2 cellular contexts compared by ENCODE assay signal in the genomic region with DNA sequence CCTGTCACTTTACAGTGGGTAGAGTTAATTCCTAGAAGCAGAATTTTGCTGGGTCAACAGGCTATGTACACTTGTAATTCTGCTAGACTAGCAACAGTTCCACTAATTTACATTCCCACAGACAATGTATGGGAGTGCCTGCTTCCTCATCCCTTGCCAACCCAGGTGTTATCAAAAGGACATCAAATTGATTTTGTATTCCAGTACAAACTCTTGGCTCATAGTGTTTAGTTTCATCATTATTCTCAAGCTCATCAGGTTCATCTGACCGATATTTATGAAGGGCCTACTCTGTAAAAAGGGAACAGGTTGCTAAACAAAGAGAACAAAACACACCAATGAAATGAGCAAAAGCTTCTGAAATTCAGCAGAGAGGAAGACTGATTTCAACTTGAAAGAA.
TF ChIP-seq lines count a peak whose summit lies in the region.

No MANE protein-coding gene starts in this region.

TF ChIP-seq in liver, 16 proteins besides CTCF, POLR2A, EP300 and RAD21:
- TF ChIP-seq FOXA2 (IDR thresholded peaks at IDR 0.05) = peak; percentile 62
- TF ChIP-seq RXRA (IDR thresholded peaks at IDR 0.05) = peak; percentile 73 to 85
- no peak for TF ChIP-seq GABPA (IDR thresholded peaks at IDR 0.05 in 1 of 2, conservative IDR thresholded peaks at IDR 0.05 in 1 of 2)
- peak; percentile 83 for TF ChIP-seq YY1 (IDR thresholded peaks at IDR 0.05)
- TF ChIP-seq, protein P1, sequence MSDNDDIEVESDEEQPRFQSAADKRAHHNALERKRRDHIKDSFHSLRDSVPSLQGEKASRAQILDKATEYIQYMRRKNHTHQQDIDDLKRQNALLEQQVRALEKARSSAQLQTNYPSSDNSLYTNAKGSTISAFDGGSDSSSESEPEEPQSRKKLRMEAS (IDR thresholded peaks at IDR 0.05) = peak; percentile 39
- peak; percentile 30 for TF ChIP-seq TAF1 (conservative IDR thresholded peaks at IDR 0.05)
- TF ChIP-seq, protein P2, sequence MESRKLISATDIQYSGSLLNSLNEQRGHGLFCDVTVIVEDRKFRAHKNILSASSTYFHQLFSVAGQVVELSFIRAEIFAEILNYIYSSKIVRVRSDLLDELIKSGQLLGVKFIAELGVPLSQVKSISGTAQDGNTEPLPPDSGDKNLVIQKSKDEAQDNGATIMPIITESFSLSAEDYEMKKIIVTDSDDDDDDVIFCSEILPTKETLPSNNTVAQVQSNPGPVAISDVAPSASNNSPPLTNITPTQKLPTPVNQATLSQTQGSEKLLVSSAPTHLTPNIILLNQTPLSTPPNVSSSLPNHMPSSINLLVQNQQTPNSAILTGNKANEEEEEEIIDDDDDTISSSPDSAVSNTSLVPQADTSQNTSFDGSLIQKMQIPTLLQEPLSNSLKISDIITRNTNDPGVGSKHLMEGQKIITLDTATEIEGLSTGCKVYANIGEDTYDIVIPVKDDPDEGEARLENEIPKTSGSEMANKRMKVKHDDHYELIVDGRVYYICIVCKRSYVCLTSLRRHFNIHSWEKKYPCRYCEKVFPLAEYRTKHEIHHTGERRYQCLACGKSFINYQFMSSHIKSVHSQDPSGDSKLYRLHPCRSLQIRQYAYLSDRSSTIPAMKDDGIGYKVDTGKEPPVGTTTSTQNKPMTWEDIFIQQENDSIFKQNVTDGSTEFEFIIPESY (IDR thresholded peaks at IDR 0.05) = no peak
- TF ChIP-seq, protein P3, sequence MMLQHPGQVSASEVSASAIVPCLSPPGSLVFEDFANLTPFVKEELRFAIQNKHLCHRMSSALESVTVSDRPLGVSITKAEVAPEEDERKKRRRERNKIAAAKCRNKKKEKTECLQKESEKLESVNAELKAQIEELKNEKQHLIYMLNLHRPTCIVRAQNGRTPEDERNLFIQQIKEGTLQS (IDR thresholded peaks at IDR 0.05) = peak; percentile 84
- peak; percentile 65 to 66 for TF ChIP-seq HNF4A (conservative IDR thresholded peaks at IDR 0.05)
- TF ChIP-seq SP1 (IDR thresholded peaks at IDR 0.05) = peak; percentile 64
- TF ChIP-seq, protein P4, sequence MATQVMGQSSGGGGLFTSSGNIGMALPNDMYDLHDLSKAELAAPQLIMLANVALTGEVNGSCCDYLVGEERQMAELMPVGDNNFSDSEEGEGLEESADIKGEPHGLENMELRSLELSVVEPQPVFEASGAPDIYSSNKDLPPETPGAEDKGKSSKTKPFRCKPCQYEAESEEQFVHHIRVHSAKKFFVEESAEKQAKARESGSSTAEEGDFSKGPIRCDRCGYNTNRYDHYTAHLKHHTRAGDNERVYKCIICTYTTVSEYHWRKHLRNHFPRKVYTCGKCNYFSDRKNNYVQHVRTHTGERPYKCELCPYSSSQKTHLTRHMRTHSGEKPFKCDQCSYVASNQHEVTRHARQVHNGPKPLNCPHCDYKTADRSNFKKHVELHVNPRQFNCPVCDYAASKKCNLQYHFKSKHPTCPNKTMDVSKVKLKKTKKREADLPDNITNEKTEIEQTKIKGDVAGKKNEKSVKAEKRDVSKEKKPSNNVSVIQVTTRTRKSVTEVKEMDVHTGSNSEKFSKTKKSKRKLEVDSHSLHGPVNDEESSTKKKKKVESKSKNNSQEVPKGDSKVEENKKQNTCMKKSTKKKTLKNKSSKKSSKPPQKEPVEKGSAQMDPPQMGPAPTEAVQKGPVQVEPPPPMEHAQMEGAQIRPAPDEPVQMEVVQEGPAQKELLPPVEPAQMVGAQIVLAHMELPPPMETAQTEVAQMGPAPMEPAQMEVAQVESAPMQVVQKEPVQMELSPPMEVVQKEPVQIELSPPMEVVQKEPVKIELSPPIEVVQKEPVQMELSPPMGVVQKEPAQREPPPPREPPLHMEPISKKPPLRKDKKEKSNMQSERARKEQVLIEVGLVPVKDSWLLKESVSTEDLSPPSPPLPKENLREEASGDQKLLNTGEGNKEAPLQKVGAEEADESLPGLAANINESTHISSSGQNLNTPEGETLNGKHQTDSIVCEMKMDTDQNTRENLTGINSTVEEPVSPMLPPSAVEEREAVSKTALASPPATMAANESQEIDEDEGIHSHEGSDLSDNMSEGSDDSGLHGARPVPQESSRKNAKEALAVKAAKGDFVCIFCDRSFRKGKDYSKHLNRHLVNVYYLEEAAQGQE (IDR thresholded peaks at IDR 0.05) = no peak
- TF ChIP-seq EGR1 (IDR thresholded peaks at IDR 0.05; ENCODE audit: low read depth in 2 of 2) = peak in 1 of 2 donors; percentile 25
- peak in 1 of 2 donors; percentile 17 for TF ChIP-seq JUND (IDR thresholded peaks at IDR 0.05)
- TF ChIP-seq FOXA1 (IDR thresholded peaks at IDR 0.05) = no peak
TF ChIP-seq in liver: peak in this region for 10.

TF ChIP-seq in HepG2, 621 proteins besides CTCF, POLR2A, EP300 and RAD21:
- TF ChIP-seq ZNF790 (CRISPR knock-in tag; IDR thresholded peaks at IDR 0.05; ENCODE audit: borderline replicate concordance) (no peak), ZNF143 (CRISPR knock-in tag; IDR thresholded peaks at IDR 0.05) (no peak), ZBTB20 (CRISPR knock-in tag; IDR thresholded peaks at IDR 0.05; ENCODE audit: borderline replicate concordance, low read depth) (no peak), MAFF (IDR thresholded peaks at IDR 0.05; ENCODE audit: low read depth, low read length) (no peak)
- TF ChIP-seq, protein P5, sequence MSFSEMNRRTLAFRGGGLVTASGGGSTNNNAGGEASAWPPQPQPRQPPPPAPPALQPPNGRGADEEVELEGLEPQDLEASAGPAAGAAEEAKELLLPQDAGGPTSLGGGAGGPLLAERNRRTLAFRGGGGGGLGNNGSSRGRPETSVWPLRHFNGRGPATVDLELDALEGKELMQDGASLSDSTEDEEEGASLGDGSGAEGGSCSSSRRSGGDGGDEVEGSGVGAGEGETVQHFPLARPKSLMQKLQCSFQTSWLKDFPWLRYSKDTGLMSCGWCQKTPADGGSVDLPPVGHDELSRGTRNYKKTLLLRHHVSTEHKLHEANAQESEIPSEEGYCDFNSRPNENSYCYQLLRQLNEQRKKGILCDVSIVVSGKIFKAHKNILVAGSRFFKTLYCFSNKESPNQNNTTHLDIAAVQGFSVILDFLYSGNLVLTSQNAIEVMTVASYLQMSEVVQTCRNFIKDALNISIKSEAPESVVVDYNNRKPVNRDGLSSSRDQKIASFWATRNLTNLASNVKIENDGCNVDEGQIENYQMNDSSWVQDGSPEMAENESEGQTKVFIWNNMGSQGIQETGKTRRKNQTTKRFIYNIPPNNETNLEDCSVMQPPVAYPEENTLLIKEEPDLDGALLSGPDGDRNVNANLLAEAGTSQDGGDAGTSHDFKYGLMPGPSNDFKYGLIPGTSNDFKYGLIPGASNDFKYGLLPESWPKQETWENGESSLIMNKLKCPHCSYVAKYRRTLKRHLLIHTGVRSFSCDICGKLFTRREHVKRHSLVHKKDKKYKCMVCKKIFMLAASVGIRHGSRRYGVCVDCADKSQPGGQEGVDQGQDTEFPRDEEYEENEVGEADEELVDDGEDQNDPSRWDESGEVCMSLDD (CRISPR knock-in tag; IDR thresholded peaks at IDR 0.05; ENCODE audit: borderline replicate concordance) = no peak
- TF ChIP-seq, protein P6, sequence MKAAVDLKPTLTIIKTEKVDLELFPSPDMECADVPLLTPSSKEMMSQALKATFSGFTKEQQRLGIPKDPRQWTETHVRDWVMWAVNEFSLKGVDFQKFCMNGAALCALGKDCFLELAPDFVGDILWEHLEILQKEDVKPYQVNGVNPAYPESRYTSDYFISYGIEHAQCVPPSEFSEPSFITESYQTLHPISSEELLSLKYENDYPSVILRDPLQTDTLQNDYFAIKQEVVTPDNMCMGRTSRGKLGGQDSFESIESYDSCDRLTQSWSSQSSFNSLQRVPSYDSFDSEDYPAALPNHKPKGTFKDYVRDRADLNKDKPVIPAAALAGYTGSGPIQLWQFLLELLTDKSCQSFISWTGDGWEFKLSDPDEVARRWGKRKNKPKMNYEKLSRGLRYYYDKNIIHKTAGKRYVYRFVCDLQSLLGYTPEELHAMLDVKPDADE (CRISPR knock-in tag; IDR thresholded peaks at IDR 0.05) = no peak
- TF ChIP-seq, protein P7, sequence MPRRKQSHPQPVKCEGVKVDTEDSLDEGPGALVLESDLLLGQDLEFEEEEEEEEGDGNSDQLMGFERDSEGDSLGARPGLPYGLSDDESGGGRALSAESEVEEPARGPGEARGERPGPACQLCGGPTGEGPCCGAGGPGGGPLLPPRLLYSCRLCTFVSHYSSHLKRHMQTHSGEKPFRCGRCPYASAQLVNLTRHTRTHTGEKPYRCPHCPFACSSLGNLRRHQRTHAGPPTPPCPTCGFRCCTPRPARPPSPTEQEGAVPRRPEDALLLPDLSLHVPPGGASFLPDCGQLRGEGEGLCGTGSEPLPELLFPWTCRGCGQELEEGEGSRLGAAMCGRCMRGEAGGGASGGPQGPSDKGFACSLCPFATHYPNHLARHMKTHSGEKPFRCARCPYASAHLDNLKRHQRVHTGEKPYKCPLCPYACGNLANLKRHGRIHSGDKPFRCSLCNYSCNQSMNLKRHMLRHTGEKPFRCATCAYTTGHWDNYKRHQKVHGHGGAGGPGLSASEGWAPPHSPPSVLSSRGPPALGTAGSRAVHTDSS (CRISPR knock-in tag; conservative IDR thresholded peaks at IDR 0.05) = no peak
